ENCODE assay signal across 16 cellular contexts in the genomic region with DNA sequence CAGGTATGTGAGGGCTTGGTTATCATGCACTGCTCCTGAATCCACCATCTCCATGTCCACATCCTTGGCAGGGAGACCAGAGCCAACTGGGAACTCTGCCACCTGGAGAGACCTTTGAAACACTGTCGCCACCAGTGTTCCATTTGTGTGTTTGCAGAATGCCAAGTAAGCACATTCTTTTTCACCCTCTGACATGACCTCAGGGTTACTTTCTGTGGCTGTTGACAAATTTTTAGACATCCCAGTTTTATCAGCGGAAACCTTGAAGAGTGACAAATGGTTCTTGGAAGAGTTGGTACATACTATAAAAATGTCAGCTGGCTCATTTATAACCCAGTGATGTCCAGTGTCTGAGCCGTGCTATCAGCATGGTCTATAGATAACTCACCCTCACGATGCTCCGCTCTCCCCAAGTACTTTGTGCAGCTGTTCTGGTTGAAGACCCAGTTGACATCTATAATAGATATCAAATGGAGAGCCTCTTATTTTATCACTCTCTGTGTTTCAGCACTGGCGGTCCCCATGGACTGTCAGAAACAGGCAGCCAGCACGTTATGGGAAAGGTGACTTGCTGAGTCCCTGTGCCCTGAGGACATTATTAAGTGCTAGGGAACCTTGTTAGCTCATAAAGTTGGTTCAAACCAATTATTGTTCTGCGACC.
DNase-seq lines count a peak whose midpoint lies in the region; TF ChIP-seq lines count a peak whose summit lies in the region.
"Had no signal": no experiment of that assay in that cellular context is flagged by ENCODE, and none has a peak within 500 bp of the region (broad histone marks: within the 10 kb centered on the region; RNA-seq: fewer than 3 reads in every experiment).

No MANE protein-coding gene starts in this region.

- H2AFZ ChIP-seq in neural progenitor cell (replicated peaks) = no peak overlapping the region

- DNase-seq in NCI-H69 (lab: John Stamatoyannopoulos, UW) (peak; percentile 90), cardiac muscle cell (ENCODE audit: low read depth in 1 of 2, low spot score in 1 of 2) (peak; percentile 3 to 81), neural progenitor cell (ENCODE audit: low spot score) (no peak), COLO668 (lab: John Stamatoyannopoulos, UW; ENCODE audit: unreplicated experiment) (no peak), GF-D8 (lab: John Stamatoyannopoulos, UW) (no peak), HuH-7 (ENCODE audit: low spot score) (no peak), amniotic stem cell (lab: John Stamatoyannopoulos, UW) (no peak)
- DNase-seq: activated CD4-positive, alpha-beta T cell treated with anti-CD3 and anti-CD28 coated beads, Interleukin-2, amount 10 ng/mL, durations not matched to agents 24 days and 14 days; EL; NCI-H748 treated with DMSO at 0.1 percent for 48 hours; SHP77 treated with DMSO at 0.1 percent for 48 hours; stimulated activated CD4-positive, alpha-beta T cell treated with anti-CD3 and anti-CD28 coated beads, Interleukin-2, amount 100 ng/mL, for 24 hours; T1000; trophoblast cell had no signal

- CTCF ChIA-PET in HEK293 (lab: Yijun Ruan, JAX) = no interaction called here

- H3K27me3 Mint-ChIP-seq in neural progenitor cell (ENCODE audit: insufficient read depth, low read depth) = peaks cover 29% of the 10 kb centered on the region
- H3K27me3 Mint-ChIP-seq: activated CD4-positive, alpha-beta T cell treated with anti-CD3 and anti-CD28 coated beads, Interleukin-2, amount 10 ng/mL, durations not matched to agents 24 days and 14 days had no signal

- no peak overlapping the region for H3K4me2 ChIP-seq in neural progenitor cell

- H3K9me3 Mint-ChIP-seq in neural progenitor cell = no peaks in the 10 kb centered on the region
- H3K9me3 Mint-ChIP-seq: activated CD4-positive, alpha-beta T cell treated with anti-CD3 and anti-CD28 coated beads, Interleukin-2, amount 10 ng/mL, durations not matched to agents 24 days and 14 days had no signal

- H4K20me1 ChIP-seq in neural progenitor cell (ENCODE audit: low read depth) = peaks cover 18% of the 10 kb centered on the region

- H3K27ac ChIP-seq in HEK293 (ENCODE audit: extremely low read depth, low read depth, low read length) = peak overlapping the region; percentile 33; the same call in 1 of the 2 replicates
- H3K27ac ChIP-seq in cardiac muscle cell = peak overlapping the region; percentile 78
- no peak overlapping the region for H3K27ac ChIP-seq in neural progenitor cell
- H3K27ac ChIP-seq: C4-2B had no signal

- no peaks in the 10 kb centered on the region for H3K79me2 ChIP-seq in neural progenitor cell (ENCODE audit: low read depth)

- H3K27me3 ChIP-seq in cardiac muscle cell (peaks cover 6% of the 10 kb centered on the region), neural progenitor cell (peaks cover 76% of the 10 kb centered on the region)

- H3K36me3 ChIP-seq in HEK293 (ENCODE audit: control insufficient read depth in 2 of 2, insufficient read depth in 1 of 2, low read length in 2 of 2) (no peaks in the 10 kb centered on the region), cardiac muscle cell (no peaks in the 10 kb centered on the region), neural progenitor cell (no peaks in the 10 kb centered on the region)

- H3K9me3 ChIP-seq in HEK293 (ENCODE audit: control insufficient read depth, insufficient read depth, low read depth, low read length) (no peaks in the 10 kb centered on the region), cardiac muscle cell (ENCODE audit: low read depth) (no peaks in the 10 kb centered on the region), neural progenitor cell (ENCODE audit: low read depth) (no peaks in the 10 kb centered on the region)

- no peak overlapping the region for H3K4me3 ChIP-seq in HEK293 (ENCODE audit: low read depth, low read length)
- no peak overlapping the region for H3K4me3 ChIP-seq in cardiac muscle cell
- no peak overlapping the region for H3K4me3 ChIP-seq in neural progenitor cell

- POLR2A ChIA-PET in HEK293 (lab: Yijun Ruan, JAX) = interaction anchor here (0.6 kb wide), 1 partner anchor 412 kb away, joined by 4 read pairs; no protein-coding TSS in a partner anchor

- H3K4me3 Mint-ChIP-seq in neural progenitor cell = peak overlapping the region; percentile 31
- H3K4me3 Mint-ChIP-seq: activated CD4-positive, alpha-beta T cell treated with anti-CD3 and anti-CD28 coated beads, Interleukin-2, amount 10 ng/mL, durations not matched to agents 24 days and 14 days had no signal

- H3K4me1 ChIP-seq in HEK293 (ENCODE audit: control insufficient read depth, insufficient read depth, low read length) = peaks cover 23% of the 10 kb centered on the region
- H3K4me1 ChIP-seq in cardiac muscle cell (ENCODE audit: low read depth) = peaks cover 19% of the 10 kb centered on the region
- H3K4me1 ChIP-seq in neural progenitor cell = peaks cover 12% of the 10 kb centered on the region

- H3K9ac ChIP-seq in neural progenitor cell = no peak overlapping the region

- no peak; the same call in 1 of the 2 replicates for TF ChIP-seq CTCF in HEK293 (tag by site-specific recombination; IDR thresholded peaks at IDR 0.05)
- TF ChIP-seq CTCF in cardiac muscle cell (IDR thresholded peaks at IDR 0.05; ENCODE audit: low read depth, low read length) = no peak
- TF ChIP-seq CTCF in neural progenitor cell (IDR thresholded peaks at IDR 0.05) = no peak

- peaks cover 75% of the 10 kb centered on the region for H3K4me1 Mint-ChIP-seq in neural progenitor cell
- H3K4me1 Mint-ChIP-seq: activated CD4-positive, alpha-beta T cell treated with anti-CD3 and anti-CD28 coated beads, Interleukin-2, amount 10 ng/mL, durations not matched to agents 24 days and 14 days had no signal

- peaks cover 11% of the 10 kb centered on the region for H3F3A ChIP-seq in neural progenitor cell (ENCODE audit: low read depth)

- peaks cover 10% of the 10 kb centered on the region for H3K36me3 Mint-ChIP-seq in neural progenitor cell

- H3K27ac Mint-ChIP-seq in neural progenitor cell = no peak overlapping the region
- H3K27ac Mint-ChIP-seq: activated CD4-positive, alpha-beta T cell treated with anti-CD3 and anti-CD28 coated beads, Interleukin-2, amount 10 ng/mL, durations not matched to agents 24 days and 14 days had no signal

TF ChIP-seq in HEK293, 187 proteins besides CTCF, POLR2A, EP300 and RAD21 (continues in another document):
- TF ChIP-seq ZNF843 (tag by site-specific recombination; IDR thresholded peaks at IDR 0.05) = peak; percentile 83
- no peak for TF ChIP-seq ZNF623 (tag by site-specific recombination; IDR thresholded peaks at IDR 0.05)
- TF ChIP-seq, protein P1, sequence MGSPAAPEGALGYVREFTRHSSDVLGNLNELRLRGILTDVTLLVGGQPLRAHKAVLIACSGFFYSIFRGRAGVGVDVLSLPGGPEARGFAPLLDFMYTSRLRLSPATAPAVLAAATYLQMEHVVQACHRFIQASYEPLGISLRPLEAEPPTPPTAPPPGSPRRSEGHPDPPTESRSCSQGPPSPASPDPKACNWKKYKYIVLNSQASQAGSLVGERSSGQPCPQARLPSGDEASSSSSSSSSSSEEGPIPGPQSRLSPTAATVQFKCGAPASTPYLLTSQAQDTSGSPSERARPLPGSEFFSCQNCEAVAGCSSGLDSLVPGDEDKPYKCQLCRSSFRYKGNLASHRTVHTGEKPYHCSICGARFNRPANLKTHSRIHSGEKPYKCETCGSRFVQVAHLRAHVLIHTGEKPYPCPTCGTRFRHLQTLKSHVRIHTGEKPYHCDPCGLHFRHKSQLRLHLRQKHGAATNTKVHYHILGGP (tag by site-specific recombination; IDR thresholded peaks at IDR 0.05) = 0 out of 2 replicates have a peak, but pooled peaks have one; percentile 26
- TF ChIP-seq PRDM10 (tag by site-specific recombination; IDR thresholded peaks at IDR 0.05) = peak; percentile 66; the same call in 1 of the 2 replicates
- peak; percentile 40; the same call in 1 of the 2 replicates for TF ChIP-seq ZNF629 (tag by site-specific recombination; IDR thresholded peaks at IDR 0.05)
- TF ChIP-seq ZEB2 (tag by site-specific recombination; IDR thresholded peaks at IDR 0.05) = peak; percentile 22; the same call in 1 of the 2 replicates
- TF ChIP-seq ZNF24 (tag by site-specific recombination; IDR thresholded peaks at IDR 0.05) = no peak
- TF ChIP-seq ZNF664 (tag by site-specific recombination; IDR thresholded peaks at IDR 0.05) = no peak
- no peak for TF ChIP-seq MEIS1 (CRISPR knock-in tag; IDR thresholded peaks at IDR 0.05; ENCODE audit: borderline replicate concordance)
- peak; percentile 31; the same call in 1 of the 2 replicates for TF ChIP-seq SP7 (tag by site-specific recombination; IDR thresholded peaks at IDR 0.05)
- no peak for TF ChIP-seq ZNF701 (tag by site-specific recombination; IDR thresholded peaks at IDR 0.05)
- no peak for TF ChIP-seq ZNF239 (tag by site-specific recombination; IDR thresholded peaks at IDR 0.05)
- TF ChIP-seq TCF7L2 (IDR thresholded peaks at IDR 0.05; ENCODE audit: borderline replicate concordance, low read depth, low read length) = peak; percentile 83
- 0 out of 2 replicates have a peak, but pooled peaks have one; percentile 6 for TF ChIP-seq TRIM28 (IDR thresholded peaks at IDR 0.05; ENCODE audit: borderline replicate concordance, low read length)

Comparison
In these comparisons a context has a peak if more than half of its experiments do, and no peak if none do; other contexts are left out.
1. DNase-seq: peak in NCI-H69 (single experiment) and cardiac muscle cell (2 of 2); none in neural progenitor cell (single experiment), COLO668 (single experiment), GF-D8 (single experiment), HuH-7 (single experiment) and amniotic stem cell (single experiment).